1 cellular context compared by ENCODE assay signal in the genomic region with DNA sequence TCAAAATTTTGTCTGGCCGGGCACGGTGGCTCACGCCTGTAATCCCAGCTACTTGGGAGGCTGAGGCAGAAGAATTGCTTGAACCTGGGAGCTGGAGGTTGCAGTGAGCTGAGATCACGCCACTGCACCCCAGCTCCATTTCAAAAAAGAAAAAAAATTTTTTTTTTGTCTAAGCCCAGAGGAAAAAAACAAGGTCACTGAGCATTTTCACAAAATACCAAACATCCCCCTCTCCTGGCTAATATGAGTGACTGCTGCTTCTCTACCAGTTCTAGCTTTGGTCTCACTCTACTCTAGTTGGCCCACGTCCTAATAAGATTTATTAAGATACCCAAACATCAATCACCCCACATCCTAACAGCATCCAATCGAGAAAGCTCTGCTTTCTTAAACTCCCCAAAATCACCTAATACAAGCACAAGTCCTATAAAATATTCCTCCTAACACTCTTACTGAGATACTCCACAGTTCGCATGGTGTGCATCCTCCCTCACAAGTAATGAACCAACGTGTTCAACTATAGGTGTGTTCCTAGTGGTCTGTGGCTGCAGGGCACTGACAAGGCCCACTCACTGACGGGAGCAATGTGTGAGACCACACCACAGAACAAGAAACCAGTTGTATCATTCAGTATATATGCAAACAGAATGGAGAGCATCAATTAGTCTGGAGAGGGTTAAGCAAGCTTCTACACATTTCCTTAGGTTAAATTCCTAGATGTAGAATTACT.
A peak's percentile ranks its signal among the peaks of the same experiment; 100 is the strongest.
TF ChIP-seq lines count a peak whose summit lies in the region.

No MANE protein-coding gene starts in this region.

TF ChIP-seq in IMR-90, 13 proteins besides CTCF, POLR2A, EP300 and RAD21:
- TF ChIP-seq SMC3 (IDR thresholded peaks at IDR 0.05; ENCODE audit: low read depth, low read length) (peak; percentile 41), NFE2L2 (IDR thresholded peaks at IDR 0.05; ENCODE audit: low read depth, low read length) (no peak)
- TF ChIP-seq, protein P1, sequence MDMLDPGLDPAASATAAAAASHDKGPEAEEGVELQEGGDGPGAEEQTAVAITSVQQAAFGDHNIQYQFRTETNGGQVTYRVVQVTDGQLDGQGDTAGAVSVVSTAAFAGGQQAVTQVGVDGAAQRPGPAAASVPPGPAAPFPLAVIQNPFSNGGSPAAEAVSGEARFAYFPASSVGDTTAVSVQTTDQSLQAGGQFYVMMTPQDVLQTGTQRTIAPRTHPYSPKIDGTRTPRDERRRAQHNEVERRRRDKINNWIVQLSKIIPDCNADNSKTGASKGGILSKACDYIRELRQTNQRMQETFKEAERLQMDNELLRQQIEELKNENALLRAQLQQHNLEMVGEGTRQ (IDR thresholded peaks at IDR 0.05; ENCODE audit: low read depth, low read length), result no peak
